ENCODE assay signal across 1 cellular context in the genomic region with DNA sequence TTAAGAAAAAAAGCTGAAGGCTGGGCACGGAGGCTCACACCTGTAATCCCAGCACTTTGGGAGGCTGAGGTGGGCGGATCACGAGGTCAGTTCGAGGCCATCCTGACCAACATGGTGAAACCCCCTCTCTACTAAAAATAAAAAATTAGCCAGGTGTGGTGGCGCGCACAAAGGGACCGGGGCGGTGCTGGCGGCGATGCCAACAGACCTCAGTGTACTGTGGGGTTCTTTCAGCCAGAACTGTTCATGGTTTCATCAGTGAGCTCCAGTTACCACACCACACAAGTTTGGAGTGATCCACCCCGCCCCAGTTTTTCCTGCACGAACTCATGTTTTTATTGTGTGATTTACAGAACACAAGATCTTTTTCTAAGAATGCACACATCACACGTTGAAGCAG.
TF ChIP-seq lines count a peak whose summit lies in the region.

No MANE protein-coding gene starts in this region.

TF ChIP-seq in GM12878, 131 proteins besides CTCF, POLR2A, EP300 and RAD21:
- TF ChIP-seq, protein P1, sequence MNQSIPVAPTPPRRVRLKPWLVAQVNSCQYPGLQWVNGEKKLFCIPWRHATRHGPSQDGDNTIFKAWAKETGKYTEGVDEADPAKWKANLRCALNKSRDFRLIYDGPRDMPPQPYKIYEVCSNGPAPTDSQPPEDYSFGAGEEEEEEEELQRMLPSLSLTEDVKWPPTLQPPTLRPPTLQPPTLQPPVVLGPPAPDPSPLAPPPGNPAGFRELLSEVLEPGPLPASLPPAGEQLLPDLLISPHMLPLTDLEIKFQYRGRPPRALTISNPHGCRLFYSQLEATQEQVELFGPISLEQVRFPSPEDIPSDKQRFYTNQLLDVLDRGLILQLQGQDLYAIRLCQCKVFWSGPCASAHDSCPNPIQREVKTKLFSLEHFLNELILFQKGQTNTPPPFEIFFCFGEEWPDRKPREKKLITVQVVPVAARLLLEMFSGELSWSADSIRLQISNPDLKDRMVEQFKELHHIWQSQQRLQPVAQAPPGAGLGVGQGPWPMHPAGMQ (IDR thresholded peaks at IDR 0.05; ENCODE audit: borderline replicate concordance), result no peak
- no peak for TF ChIP-seq RELA (IDR thresholded peaks at IDR 0.05; ENCODE audit: borderline replicate concordance, partially characterized antibody)
- TF ChIP-seq NRF1 (conservative IDR thresholded peaks at IDR 0.05; ENCODE audit: low read depth, low read length), result no peak
- TF ChIP-seq MXI1 (IDR thresholded peaks at IDR 0.05; ENCODE audit: low read depth, low read length), result no peak
- TF ChIP-seq BCL11A (IDR thresholded peaks at IDR 0.05; ENCODE audit: low read depth, low read length), result no peak
- TF ChIP-seq, protein P2, sequence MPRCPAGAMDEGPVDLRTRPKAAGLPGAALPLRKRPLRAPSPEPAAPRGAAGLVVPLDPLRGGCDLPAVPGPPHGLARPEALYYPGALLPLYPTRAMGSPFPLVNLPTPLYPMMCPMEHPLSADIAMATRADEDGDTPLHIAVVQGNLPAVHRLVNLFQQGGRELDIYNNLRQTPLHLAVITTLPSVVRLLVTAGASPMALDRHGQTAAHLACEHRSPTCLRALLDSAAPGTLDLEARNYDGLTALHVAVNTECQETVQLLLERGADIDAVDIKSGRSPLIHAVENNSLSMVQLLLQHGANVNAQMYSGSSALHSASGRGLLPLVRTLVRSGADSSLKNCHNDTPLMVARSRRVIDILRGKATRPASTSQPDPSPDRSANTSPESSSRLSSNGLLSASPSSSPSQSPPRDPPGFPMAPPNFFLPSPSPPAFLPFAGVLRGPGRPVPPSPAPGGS (IDR thresholded peaks at IDR 0.05; ENCODE audit: borderline replicate concordance, insufficient read depth, low read depth, low read length, poor library complexity, severe bottlenecking), result no peak
- TF ChIP-seq POLR2AphosphoS5 (IDR thresholded peaks at IDR 0.05; ENCODE audit: low read length), result no peak
- TF ChIP-seq LARP7 (IDR thresholded peaks at IDR 0.05), result no peak
- TF ChIP-seq, protein P3, sequence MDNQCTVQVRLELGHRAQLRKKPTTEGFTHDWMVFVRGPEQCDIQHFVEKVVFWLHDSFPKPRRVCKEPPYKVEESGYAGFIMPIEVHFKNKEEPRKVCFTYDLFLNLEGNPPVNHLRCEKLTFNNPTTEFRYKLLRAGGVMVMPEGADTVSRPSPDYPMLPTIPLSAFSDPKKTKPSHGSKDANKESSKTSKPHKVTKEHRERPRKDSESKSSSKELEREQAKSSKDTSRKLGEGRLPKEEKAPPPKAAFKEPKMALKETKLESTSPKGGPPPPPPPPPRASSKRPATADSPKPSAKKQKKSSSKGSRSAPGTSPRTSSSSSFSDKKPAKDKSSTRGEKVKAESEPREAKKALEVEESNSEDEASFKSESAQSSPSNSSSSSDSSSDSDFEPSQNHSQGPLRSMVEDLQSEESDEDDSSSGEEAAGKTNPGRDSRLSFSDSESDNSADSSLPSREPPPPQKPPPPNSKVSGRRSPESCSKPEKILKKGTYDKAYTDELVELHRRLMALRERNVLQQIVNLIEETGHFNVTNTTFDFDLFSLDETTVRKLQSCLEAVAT (IDR thresholded peaks at IDR 0.05), result no peak
- TF ChIP-seq BCLAF1 (IDR thresholded peaks at IDR 0.05), result no peak
- no peak for TF ChIP-seq CREM (IDR thresholded peaks at IDR 0.05; ENCODE audit: low read depth)
- TF ChIP-seq NFXL1 (IDR thresholded peaks at IDR 0.05; ENCODE audit: borderline replicate concordance), result no peak
